In genomic region chr17:35930211-35931065, GRCh38 we compare ENCODE assay signal across 8 cellular contexts. TPM values are rescaled to one million over a fixed set of nuclear protein-coding genes. Genes with fewer than 3 reads are reported as not detected.
DNase-seq lines count a peak whose midpoint lies in the region; ATAC-seq and TF ChIP-seq lines count a peak whose summit lies in the region.

A gene with protein sequence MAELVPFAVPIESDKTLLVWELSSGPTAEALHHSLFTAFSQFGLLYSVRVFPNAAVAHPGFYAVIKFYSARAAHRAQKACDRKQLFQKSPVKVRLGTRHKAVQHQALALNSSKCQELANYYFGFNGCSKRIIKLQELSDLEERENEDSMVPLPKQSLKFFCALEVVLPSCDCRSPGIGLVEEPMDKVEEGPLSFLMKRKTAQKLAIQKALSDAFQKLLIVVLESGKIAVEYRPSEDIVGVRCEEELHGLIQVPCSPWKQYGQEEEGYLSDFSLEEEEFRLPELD (minus strand): TSS chr17:35930773. CDS start chr17:35930727, 46 bp downstream.

- H3K9me3 ChIP-seq in liver (ENCODE audit: control insufficient read depth in 4 of 4, low read length in 3 of 4) (no peaks in the 10 kb centered on the region), SJCRH30 (replicated peaks) (no peaks in the 10 kb centered on the region)

- CTCF ChIA-PET in activated CD4-positive, alpha-beta T cell treated with anti-CD3 and anti-CD28 coated beads for 36 hours (lab: Charles Lee): interaction anchor here (0.6 to 1.7 kb wide), 5 partner anchors 29 to 557 kb away, joined by 3 to 8 read pairs (median 4); partner anchors contain the start of gene SLFN11

- peak within 1 kb of the TSS; percentile 62 for H3K27ac Mint-ChIP-seq in activated CD4-positive, alpha-beta T cell treated with anti-CD3 and anti-CD28 coated beads for 36 hours

- ATAC-seq in HG03280 (IDR thresholded peaks at IDR 0.05; ENCODE audit: unreplicated experiment): peak; percentile 70
- ATAC-seq in activated CD4-positive, alpha-beta T cell treated with anti-CD3 and anti-CD28 coated beads for 36 hours: peak; percentile 100

- H3K36me3 ChIP-seq in liver (ENCODE audit: control insufficient read depth in 4 of 4, insufficient read depth in 3 of 4, low read depth in 1 of 4, low read length in 3 of 4) (no peaks in the 10 kb centered on the region), SJCRH30 (no peaks in the 10 kb centered on the region)

- H3K27ac ChIP-seq in liver (ENCODE audit: low read depth in 1 of 2, low read length in 2 of 2): no peak within 1 kb of the TSS
- no peak within 1 kb of the TSS for H3K27ac ChIP-seq in SJCRH30

- peaks cover 22% of the 10 kb centered on the region for H3K4me1 Mint-ChIP-seq in activated CD4-positive, alpha-beta T cell treated with anti-CD3 and anti-CD28 coated beads for 36 hours

- intact Hi-C loops in activated CD4-positive, alpha-beta T cell treated with anti-CD3 and anti-CD28 coated beads for 36 hours (cut with DNase I, micrococcal nuclease): loop anchor here (1.0 kb wide), 7 partner anchors 51 to 556 kb away; partner anchors contain the start of genes AP2B1 (in 1 of the 2), TAF15 (in 1 of the 2) and ZNHIT3 (in 1 of the 2)

- H3K9ac ChIP-seq in liver (ENCODE audit: low read depth in 1 of 2, low read length in 2 of 2): no peak within 1 kb of the TSS

- TF ChIP-seq RAD21 in liver (IDR thresholded peaks at IDR 0.05): peak in 1 of 2 donors; percentile 15

- no peaks in the 10 kb centered on the region for H3K27me3 Mint-ChIP-seq in activated CD4-positive, alpha-beta T cell treated with anti-CD3 and anti-CD28 coated beads for 36 hours

- peak; percentile 88 for DNase-seq in GM12865 (ENCODE audit: low read depth)
- peak; percentile 72 for DNase-seq in NCI-H460 (ENCODE audit: extremely low read depth, low read depth)
- peak; percentile 95 for DNase-seq in activated CD4-positive, alpha-beta T cell treated with anti-CD3 and anti-CD28 coated beads for 36 hours
- DNase-seq in choroid plexus epithelial cell (ENCODE audit: low read depth): peak; percentile 64
- DNase-seq in stimulated activated CD4-positive, alpha-beta T cell treated with anti-CD3 and anti-CD28 coated beads, Interleukin-4, amount 100 ng/mL, for 48 hours (ENCODE audit: low read depth in 2 of 2): peak; percentile 86
- no peak for DNase-seq in SJCRH30

- H3K36me3 Mint-ChIP-seq in activated CD4-positive, alpha-beta T cell treated with anti-CD3 and anti-CD28 coated beads for 36 hours (ENCODE audit: low read depth): peaks cover 3% of the 10 kb centered on the region

- TF ChIP-seq CTCF in GM12865 (IDR thresholded peaks at IDR 0.05; ENCODE audit: insufficient read depth, low read depth, low read length, missing control alignments) (no peak), choroid plexus epithelial cell (conservative IDR thresholded peaks at IDR 0.05; ENCODE audit: low read depth, low read length) (no peak), liver (IDR thresholded peaks at IDR 0.05; ENCODE audit: low read depth, low read length, missing input control) (no peak)

- POLR2A ChIA-PET in activated CD4-positive, alpha-beta T cell treated with anti-CD3 and anti-CD28 coated beads for 36 hours (lab: Charles Lee): interaction anchor here (0.6 kb wide), 1 partner anchor 59 kb away, joined by 3 read pairs; no protein-coding TSS in a partner anchor

- H3K27me3 ChIP-seq in liver (ENCODE audit: control insufficient read depth in 4 of 4, insufficient read depth in 4 of 4, low read length in 3 of 4): no peaks in the 10 kb centered on the region
- H3K27me3 ChIP-seq in SJCRH30: peaks cover 18% of the 10 kb centered on the region; the same call in 1 of the 2 replicates

- peak within 1 kb of the TSS; percentile 80 for H3K4me3 Mint-ChIP-seq in activated CD4-positive, alpha-beta T cell treated with anti-CD3 and anti-CD28 coated beads for 36 hours

- H3K4me1 ChIP-seq in liver (ENCODE audit: control insufficient read depth in 4 of 4, insufficient read depth in 4 of 4, low read length in 3 of 4): peaks cover 6 to 13% (median 10%) of the 10 kb centered on the region in 4 donors
- no peaks in the 10 kb centered on the region for H3K4me1 ChIP-seq in SJCRH30

- H3K9me3 Mint-ChIP-seq in activated CD4-positive, alpha-beta T cell treated with anti-CD3 and anti-CD28 coated beads for 36 hours (ENCODE audit: low read depth): no peaks in the 10 kb centered on the region

- 7% methylated on average over 35 of the region's 35 CpGs for WGBS in liver

- H3K4me3 ChIP-seq in GM12865 (ENCODE audit: low read depth, low read length): peak within 1 kb of the TSS; percentile 78
- H3K4me3 ChIP-seq in choroid plexus epithelial cell (ENCODE audit: low read depth, low read length): peak within 1 kb of the TSS; percentile 54
- H3K4me3 ChIP-seq in liver (ENCODE audit: low read depth in 1 of 3, low read length in 3 of 3): peak within 1 kb of the TSS; percentile 41 to 61 (median 55)
- no peak within 1 kb of the TSS for H3K4me3 ChIP-seq in SJCRH30

TF ChIP-seq in liver, 16 proteins besides CTCF, POLR2A, EP300 and RAD21:
- TF ChIP-seq NR2F2 (IDR thresholded peaks at IDR 0.05): no peak
- no peak for TF ChIP-seq FOXA1 (IDR thresholded peaks at IDR 0.05)
- no peak for TF ChIP-seq JUND (IDR thresholded peaks at IDR 0.05)
- no peak for TF ChIP-seq GABPA (IDR thresholded peaks at IDR 0.05 in 1 of 2, conservative IDR thresholded peaks at IDR 0.05 in 1 of 2)
- TF ChIP-seq MAX (IDR thresholded peaks at IDR 0.05): no peak
- TF ChIP-seq SP1 (IDR thresholded peaks at IDR 0.05): no peak
- no peak for TF ChIP-seq FOXA2 (IDR thresholded peaks at IDR 0.05)
- TF ChIP-seq TAF1 (conservative IDR thresholded peaks at IDR 0.05): no peak
- no peak for TF ChIP-seq HNF4G (IDR thresholded peaks at IDR 0.05)
- TF ChIP-seq HNF4A (conservative IDR thresholded peaks at IDR 0.05): no peak
- no peak for TF ChIP-seq EGR1 (IDR thresholded peaks at IDR 0.05; ENCODE audit: low read depth in 2 of 2)
- TF ChIP-seq, protein P1, sequence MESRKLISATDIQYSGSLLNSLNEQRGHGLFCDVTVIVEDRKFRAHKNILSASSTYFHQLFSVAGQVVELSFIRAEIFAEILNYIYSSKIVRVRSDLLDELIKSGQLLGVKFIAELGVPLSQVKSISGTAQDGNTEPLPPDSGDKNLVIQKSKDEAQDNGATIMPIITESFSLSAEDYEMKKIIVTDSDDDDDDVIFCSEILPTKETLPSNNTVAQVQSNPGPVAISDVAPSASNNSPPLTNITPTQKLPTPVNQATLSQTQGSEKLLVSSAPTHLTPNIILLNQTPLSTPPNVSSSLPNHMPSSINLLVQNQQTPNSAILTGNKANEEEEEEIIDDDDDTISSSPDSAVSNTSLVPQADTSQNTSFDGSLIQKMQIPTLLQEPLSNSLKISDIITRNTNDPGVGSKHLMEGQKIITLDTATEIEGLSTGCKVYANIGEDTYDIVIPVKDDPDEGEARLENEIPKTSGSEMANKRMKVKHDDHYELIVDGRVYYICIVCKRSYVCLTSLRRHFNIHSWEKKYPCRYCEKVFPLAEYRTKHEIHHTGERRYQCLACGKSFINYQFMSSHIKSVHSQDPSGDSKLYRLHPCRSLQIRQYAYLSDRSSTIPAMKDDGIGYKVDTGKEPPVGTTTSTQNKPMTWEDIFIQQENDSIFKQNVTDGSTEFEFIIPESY (IDR thresholded peaks at IDR 0.05): no peak
- TF ChIP-seq RXRA (IDR thresholded peaks at IDR 0.05): no peak
- TF ChIP-seq, protein P2, sequence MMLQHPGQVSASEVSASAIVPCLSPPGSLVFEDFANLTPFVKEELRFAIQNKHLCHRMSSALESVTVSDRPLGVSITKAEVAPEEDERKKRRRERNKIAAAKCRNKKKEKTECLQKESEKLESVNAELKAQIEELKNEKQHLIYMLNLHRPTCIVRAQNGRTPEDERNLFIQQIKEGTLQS (IDR thresholded peaks at IDR 0.05): no peak
TF ChIP-seq in liver: peak in this region for 0.

RNA-seq across cellular contexts. Expression of the gene that starts here (rescaled TPM):
- total RNA-seq in NCI-H460 (2014; rRNA removed; shearing (Covaris generic)): 3.2 and 5.2 TPM in 2 replicates
- polyA plus RNA-seq in NCI-H460 (2014; cell fraction: nucleus; rRNA removed): 4.8 and 16.0 TPM in 2 replicates
- 1 to 10 TPM; 4.4 to 6.5 TPM for total RNA-seq in activated CD4-positive, alpha-beta T cell treated with anti-CD3 and anti-CD28 coated beads for 36 hours
- 1 to 10 TPM in 1 of 2 donors, not detected in 1; 1.9 TPM for total RNA-seq in liver
- under 1 TPM; 0.29 to 0.42 TPM for polyA plus RNA-seq in liver
- total RNA-seq in SJCRH30 (2014; rRNA removed; shearing (Covaris generic)): not detected in 2 replicates

Comparison
In these comparisons a context has a peak if more than half of its experiments do, and no peak if none do; other contexts are left out.
1. DNase-seq: peak in GM12865 (single experiment), NCI-H460 (single experiment), activated CD4-positive, alpha-beta T cell treated with anti-CD3 and anti-CD28 coated beads for 36 hours (single experiment), choroid plexus epithelial cell (single experiment) and stimulated activated CD4-positive, alpha-beta T cell treated with anti-CD3 and anti-CD28 coated beads, Interleukin-4, amount 100 ng/mL, for 48 hours (2 of 2); none in SJCRH30 (0 of 2).